23 cellular contexts compared by ENCODE assay signal in the genomic region with DNA sequence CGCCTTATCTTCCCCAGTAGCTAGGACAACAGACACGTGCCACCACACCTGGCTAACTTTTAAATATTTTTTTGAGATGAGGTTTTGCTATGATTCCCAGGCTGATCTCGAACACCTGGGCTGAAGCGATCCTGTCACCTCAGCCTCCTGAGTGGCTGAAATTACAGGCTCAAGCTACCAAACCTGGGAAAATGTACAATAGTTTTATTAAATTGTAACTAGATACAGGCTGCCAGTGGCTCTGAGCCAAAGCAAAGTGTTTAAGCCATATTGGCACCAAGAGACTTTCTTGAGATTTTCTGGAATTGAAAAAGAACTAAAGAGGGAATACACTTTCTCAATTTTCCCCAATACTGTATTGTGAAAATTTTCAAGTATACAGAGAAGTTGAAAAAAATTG.
"Had no signal": no experiment of that assay in that cellular context is flagged by ENCODE, and none has a peak within 500 bp of the region (broad histone marks: within the 10 kb centered on the region; RNA-seq: fewer than 3 reads in every experiment).

No MANE protein-coding gene starts in this region.

- DNase-seq: naive thymus-derived CD4-positive, alpha-beta T cell; natural killer cell; occipital lobe; ovary; right lobe of liver; sigmoid colon; small intestine; stimulated activated CD4-positive, alpha-beta T cell treated with anti-CD3 and anti-CD28 coated beads, Interleukin-15, amount 100 ng/mL, for 24 hours; stimulated activated CD4-positive, alpha-beta T cell treated with anti-CD3 and anti-CD28 coated beads, Interleukin-2, amount 100 ng/mL, for 24 hours; stimulated activated CD4-positive, alpha-beta T cell treated with anti-CD3 and anti-CD28 coated beads, Interleukin-2, amount 100 ng/mL, for 48 hours; stimulated activated CD4-positive, alpha-beta T cell treated with anti-CD3 and anti-CD28 coated beads, Interleukin-4, amount 100 ng/mL, for 24 hours; stimulated activated naive B cell treated with anti-CD40 and anti-IgM and Interleukin-4, amounts not matched to agents 10 μg/mL and 1 μg/mL and 100 μg/mL, for 72 hours; stimulated activated naive CD4-positive, alpha-beta T cell treated with Interleukin-2 at 50 U/mL for 16 hours; thyroid gland; trophoblast cell; upper lobe of left lung had no signal

- ATAC-seq: naive thymus-derived CD4-positive, alpha-beta T cell; natural killer cell; psoas muscle; right cardiac atrium; stimulated activated effector memory CD8-positive, alpha-beta T cell treated with anti-CD3 and anti-CD28 coated beads, Interleukin-12 subunit alpha, Interleukin-12 subunit beta, amount 100 ng/mL, for 72 hours; stimulated activated naive B cell treated with anti-CD40 and anti-IgM and Interleukin-4, amounts not matched to agents 10 μg/mL and 1 μg/mL and 100 μg/mL, for 72 hours had no signal

- H3K36me3 ChIP-seq: neural progenitor cell, ovary, right lobe of liver, sigmoid colon, thoracic aorta, thyroid gland, tibial nerve, upper lobe of left lung, vagina had no signal

- H3K4me1 ChIP-seq: neural progenitor cell, psoas muscle, right lobe of liver, sigmoid colon, thyroid gland, tibial nerve, upper lobe of left lung, vagina had no signal

- H3K9me3 ChIP-seq: ovary, psoas muscle, right lobe of liver, sigmoid colon, thoracic aorta, thyroid gland, tibial nerve, upper lobe of left lung, vagina had no signal

- H3K27ac ChIP-seq: neural progenitor cell, ovary, psoas muscle, right lobe of liver, sigmoid colon, thoracic aorta, thyroid gland, tibial nerve, upper lobe of left lung, vagina had no signal

- H3K4me3 ChIP-seq: neural progenitor cell, ovary, psoas muscle, right lobe of liver, sigmoid colon, thoracic aorta, thyroid gland, tibial nerve, upper lobe of left lung, vagina had no signal

- H3K27me3 ChIP-seq: neural progenitor cell, ovary, right lobe of liver, sigmoid colon, thyroid gland, tibial nerve, upper lobe of left lung, vagina had no signal
